1 cellular context compared by ENCODE assay signal in genomic region chr17:67365762-67366192, GRCh38.
A peak's percentile ranks its signal among the peaks of the same experiment; 100 is the strongest.
TF ChIP-seq lines count a peak whose summit lies in the region.

No MANE protein-coding gene starts in this region.

TF ChIP-seq in K562, 482 proteins besides CTCF, POLR2A, EP300 and RAD21 (continued from another document):
- TF ChIP-seq, protein P1, sequence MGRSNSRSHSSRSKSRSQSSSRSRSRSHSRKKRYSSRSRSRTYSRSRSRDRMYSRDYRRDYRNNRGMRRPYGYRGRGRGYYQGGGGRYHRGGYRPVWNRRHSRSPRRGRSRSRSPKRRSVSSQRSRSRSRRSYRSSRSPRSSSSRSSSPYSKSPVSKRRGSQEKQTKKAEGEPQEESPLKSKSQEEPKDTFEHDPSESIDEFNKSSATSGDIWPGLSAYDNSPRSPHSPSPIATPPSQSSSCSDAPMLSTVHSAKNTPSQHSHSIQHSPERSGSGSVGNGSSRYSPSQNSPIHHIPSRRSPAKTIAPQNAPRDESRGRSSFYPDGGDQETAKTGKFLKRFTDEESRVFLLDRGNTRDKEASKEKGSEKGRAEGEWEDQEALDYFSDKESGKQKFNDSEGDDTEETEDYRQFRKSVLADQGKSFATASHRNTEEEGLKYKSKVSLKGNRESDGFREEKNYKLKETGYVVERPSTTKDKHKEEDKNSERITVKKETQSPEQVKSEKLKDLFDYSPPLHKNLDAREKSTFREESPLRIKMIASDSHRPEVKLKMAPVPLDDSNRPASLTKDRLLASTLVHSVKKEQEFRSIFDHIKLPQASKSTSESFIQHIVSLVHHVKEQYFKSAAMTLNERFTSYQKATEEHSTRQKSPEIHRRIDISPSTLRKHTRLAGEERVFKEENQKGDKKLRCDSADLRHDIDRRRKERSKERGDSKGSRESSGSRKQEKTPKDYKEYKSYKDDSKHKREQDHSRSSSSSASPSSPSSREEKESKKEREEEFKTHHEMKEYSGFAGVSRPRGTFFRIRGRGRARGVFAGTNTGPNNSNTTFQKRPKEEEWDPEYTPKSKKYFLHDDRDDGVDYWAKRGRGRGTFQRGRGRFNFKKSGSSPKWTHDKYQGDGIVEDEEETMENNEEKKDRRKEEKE (IDR thresholded peaks at IDR 0.05; ENCODE audit: borderline replicate concordance in 1 of 2, control insufficient read depth in 1 of 2, low read depth in 2 of 2, low read length in 1 of 2): peak in 1 of 2 experiments; percentile 35; a peak in 1 of 4 replicates
- peak; percentile 9 for TF ChIP-seq MEIS2 (IDR thresholded peaks at IDR 0.05; ENCODE audit: partially characterized antibody)
- TF ChIP-seq, protein P2, sequence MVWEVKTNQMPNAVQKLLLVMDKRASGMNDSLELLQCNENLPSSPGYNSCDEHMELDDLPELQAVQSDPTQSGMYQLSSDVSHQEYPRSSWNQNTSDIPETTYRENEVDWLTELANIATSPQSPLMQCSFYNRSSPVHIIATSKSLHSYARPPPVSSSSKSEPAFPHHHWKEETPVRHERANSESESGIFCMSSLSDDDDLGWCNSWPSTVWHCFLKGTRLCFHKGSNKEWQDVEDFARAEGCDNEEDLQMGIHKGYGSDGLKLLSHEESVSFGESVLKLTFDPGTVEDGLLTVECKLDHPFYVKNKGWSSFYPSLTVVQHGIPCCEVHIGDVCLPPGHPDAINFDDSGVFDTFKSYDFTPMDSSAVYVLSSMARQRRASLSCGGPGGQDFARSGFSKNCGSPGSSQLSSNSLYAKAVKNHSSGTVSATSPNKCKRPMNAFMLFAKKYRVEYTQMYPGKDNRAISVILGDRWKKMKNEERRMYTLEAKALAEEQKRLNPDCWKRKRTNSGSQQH (CRISPR knock-in tag; IDR thresholded peaks at IDR 0.05): no peak
- no peak for TF ChIP-seq TFE3 (CRISPR knock-in tag; IDR thresholded peaks at IDR 0.05)
- TF ChIP-seq, protein P3, sequence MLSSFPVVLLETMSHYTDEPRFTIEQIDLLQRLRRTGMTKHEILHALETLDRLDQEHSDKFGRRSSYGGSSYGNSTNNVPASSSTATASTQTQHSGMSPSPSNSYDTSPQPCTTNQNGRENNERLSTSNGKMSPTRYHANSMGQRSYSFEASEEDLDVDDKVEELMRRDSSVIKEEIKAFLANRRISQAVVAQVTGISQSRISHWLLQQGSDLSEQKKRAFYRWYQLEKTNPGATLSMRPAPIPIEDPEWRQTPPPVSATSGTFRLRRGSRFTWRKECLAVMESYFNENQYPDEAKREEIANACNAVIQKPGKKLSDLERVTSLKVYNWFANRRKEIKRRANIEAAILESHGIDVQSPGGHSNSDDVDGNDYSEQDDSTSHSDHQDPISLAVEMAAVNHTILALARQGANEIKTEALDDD (IDR thresholded peaks at IDR 0.05): 0 out of 2 replicates have a peak, but pooled peaks have one; percentile 41
- TF ChIP-seq MBD1 (CRISPR knock-in tag; IDR thresholded peaks at IDR 0.05): no peak
- no peak for TF ChIP-seq BHLHE40 (IDR thresholded peaks at IDR 0.05; ENCODE audit: low read length)
- TF ChIP-seq ZNF77 (CRISPR knock-in tag; IDR thresholded peaks at IDR 0.05): no peak
- TF ChIP-seq CEBPB (tag; IDR thresholded peaks at IDR 0.05): peak; percentile 83
- TF ChIP-seq TBP (optimal IDR thresholded peaks at IDR 0.05; ENCODE audit: low read depth, low read length): peak; percentile 44
- no peak for TF ChIP-seq HIVEP1 (CRISPR knock-in tag; IDR thresholded peaks at IDR 0.05)
- TF ChIP-seq MAFK (IDR thresholded peaks at IDR 0.05; ENCODE audit: low read length): 0 out of 2 replicates have a peak, but pooled peaks have one; percentile 17
- no peak for TF ChIP-seq BRD4 (IDR thresholded peaks at IDR 0.05)
- no peak for TF ChIP-seq NBN (IDR thresholded peaks at IDR 0.05; ENCODE audit: low read depth)
- TF ChIP-seq ZNF431 (CRISPR knock-in tag; IDR thresholded peaks at IDR 0.05): no peak
- no peak for TF ChIP-seq HNRNPH1 (optimal IDR thresholded peaks at IDR 0.05; ENCODE audit: low read depth, low read length)
- TF ChIP-seq, protein P4, sequence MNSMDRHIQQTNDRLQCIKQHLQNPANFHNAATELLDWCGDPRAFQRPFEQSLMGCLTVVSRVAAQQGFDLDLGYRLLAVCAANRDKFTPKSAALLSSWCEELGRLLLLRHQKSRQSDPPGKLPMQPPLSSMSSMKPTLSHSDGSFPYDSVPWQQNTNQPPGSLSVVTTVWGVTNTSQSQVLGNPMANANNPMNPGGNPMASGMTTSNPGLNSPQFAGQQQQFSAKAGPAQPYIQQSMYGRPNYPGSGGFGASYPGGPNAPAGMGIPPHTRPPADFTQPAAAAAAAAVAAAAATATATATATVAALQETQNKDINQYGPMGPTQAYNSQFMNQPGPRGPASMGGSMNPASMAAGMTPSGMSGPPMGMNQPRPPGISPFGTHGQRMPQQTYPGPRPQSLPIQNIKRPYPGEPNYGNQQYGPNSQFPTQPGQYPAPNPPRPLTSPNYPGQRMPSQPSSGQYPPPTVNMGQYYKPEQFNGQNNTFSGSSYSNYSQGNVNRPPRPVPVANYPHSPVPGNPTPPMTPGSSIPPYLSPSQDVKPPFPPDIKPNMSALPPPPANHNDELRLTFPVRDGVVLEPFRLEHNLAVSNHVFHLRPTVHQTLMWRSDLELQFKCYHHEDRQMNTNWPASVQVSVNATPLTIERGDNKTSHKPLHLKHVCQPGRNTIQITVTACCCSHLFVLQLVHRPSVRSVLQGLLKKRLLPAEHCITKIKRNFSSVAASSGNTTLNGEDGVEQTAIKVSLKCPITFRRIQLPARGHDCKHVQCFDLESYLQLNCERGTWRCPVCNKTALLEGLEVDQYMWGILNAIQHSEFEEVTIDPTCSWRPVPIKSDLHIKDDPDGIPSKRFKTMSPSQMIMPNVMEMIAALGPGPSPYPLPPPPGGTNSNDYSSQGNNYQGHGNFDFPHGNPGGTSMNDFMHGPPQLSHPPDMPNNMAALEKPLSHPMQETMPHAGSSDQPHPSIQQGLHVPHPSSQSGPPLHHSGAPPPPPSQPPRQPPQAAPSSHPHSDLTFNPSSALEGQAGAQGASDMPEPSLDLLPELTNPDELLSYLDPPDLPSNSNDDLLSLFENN (IDR thresholded peaks at IDR 0.05; ENCODE audit: low read depth in 2 of 2, low read length in 2 of 2): no peak
- TF ChIP-seq MAFG (tag; conservative IDR thresholded peaks at IDR 0.05): peak; percentile 65
- TF ChIP-seq RFX5 (IDR thresholded peaks at IDR 0.05; ENCODE audit: low read depth, low read length): no peak
- TF ChIP-seq NFE2 (IDR thresholded peaks at IDR 0.05; ENCODE audit: low read depth): peak; percentile 70
- no peak for TF ChIP-seq CBFB (CRISPR knock-in tag; IDR thresholded peaks at IDR 0.05)
- no peak for TF ChIP-seq NR2F6 (CRISPR knock-in tag; IDR thresholded peaks at IDR 0.05)
- no peak for TF ChIP-seq RBFOX2 (IDR thresholded peaks at IDR 0.05; ENCODE audit: low read depth, low read length)
- TF ChIP-seq ZNF184 (CRISPR knock-in tag; IDR thresholded peaks at IDR 0.05): no peak
- TF ChIP-seq, protein P5, sequence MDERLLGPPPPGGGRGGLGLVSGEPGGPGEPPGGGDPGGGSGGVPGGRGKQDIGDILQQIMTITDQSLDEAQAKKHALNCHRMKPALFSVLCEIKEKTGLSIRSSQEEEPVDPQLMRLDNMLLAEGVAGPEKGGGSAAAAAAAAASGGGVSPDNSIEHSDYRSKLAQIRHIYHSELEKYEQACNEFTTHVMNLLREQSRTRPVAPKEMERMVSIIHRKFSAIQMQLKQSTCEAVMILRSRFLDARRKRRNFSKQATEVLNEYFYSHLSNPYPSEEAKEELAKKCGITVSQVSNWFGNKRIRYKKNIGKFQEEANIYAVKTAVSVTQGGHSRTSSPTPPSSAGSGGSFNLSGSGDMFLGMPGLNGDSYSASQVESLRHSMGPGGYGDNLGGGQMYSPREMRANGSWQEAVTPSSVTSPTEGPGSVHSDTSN (CRISPR knock-in tag; IDR thresholded peaks at IDR 0.05; ENCODE audit: low read depth): no peak
- TF ChIP-seq, protein P5 (tag; conservative IDR thresholded peaks at IDR 0.05; ENCODE audit: low read depth): peak; percentile 29; the same call in 1 of the 2 replicates
- TF ChIP-seq, protein P6, sequence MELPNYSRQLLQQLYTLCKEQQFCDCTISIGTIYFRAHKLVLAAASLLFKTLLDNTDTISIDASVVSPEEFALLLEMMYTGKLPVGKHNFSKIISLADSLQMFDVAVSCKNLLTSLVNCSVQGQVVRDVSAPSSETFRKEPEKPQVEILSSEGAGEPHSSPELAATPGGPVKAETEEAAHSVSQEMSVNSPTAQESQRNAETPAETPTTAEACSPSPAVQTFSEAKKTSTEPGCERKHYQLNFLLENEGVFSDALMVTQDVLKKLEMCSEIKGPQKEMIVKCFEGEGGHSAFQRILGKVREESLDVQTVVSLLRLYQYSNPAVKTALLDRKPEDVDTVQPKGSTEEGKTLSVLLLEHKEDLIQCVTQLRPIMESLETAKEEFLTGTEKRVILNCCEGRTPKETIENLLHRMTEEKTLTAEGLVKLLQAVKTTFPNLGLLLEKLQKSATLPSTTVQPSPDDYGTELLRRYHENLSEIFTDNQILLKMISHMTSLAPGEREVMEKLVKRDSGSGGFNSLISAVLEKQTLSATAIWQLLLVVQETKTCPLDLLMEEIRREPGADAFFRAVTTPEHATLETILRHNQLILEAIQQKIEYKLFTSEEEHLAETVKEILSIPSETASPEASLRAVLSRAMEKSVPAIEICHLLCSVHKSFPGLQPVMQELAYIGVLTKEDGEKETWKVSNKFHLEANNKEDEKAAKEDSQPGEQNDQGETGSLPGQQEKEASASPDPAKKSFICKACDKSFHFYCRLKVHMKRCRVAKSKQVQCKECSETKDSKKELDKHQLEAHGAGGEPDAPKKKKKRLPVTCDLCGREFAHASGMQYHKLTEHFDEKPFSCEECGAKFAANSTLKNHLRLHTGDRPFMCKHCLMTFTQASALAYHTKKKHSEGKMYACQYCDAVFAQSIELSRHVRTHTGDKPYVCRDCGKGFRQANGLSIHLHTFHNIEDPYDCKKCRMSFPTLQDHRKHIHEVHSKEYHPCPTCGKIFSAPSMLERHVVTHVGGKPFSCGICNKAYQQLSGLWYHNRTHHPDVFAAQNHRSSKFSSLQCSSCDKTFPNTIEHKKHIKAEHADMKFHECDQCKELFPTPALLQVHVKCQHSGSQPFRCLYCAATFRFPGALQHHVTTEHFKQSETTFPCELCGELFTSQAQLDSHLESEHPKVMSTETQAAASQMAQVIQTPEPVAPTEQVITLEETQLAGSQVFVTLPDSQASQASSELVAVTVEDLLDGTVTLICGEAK (IDR thresholded peaks at IDR 0.05): no peak
- TF ChIP-seq, protein P6 (CRISPR knock-in tag; IDR thresholded peaks at IDR 0.05): no peak
- no peak for TF ChIP-seq CREM (IDR thresholded peaks at IDR 0.05; ENCODE audit: low read depth)
- no peak for TF ChIP-seq MTA2 (IDR thresholded peaks at IDR 0.05; ENCODE audit: low read depth)
- no peak for TF ChIP-seq ZNF311 (CRISPR knock-in tag; IDR thresholded peaks at IDR 0.05)
- TF ChIP-seq NFXL1 (CRISPR knock-in tag; IDR thresholded peaks at IDR 0.05): no peak
- TF ChIP-seq DPF2 (IDR thresholded peaks at IDR 0.05): peak; percentile 61
- TF ChIP-seq NUFIP1 (IDR thresholded peaks at IDR 0.05; ENCODE audit: partially characterized antibody): no peak
